Comparison of ENCODE assay signal across 8 cellular contexts in the genomic region with DNA sequence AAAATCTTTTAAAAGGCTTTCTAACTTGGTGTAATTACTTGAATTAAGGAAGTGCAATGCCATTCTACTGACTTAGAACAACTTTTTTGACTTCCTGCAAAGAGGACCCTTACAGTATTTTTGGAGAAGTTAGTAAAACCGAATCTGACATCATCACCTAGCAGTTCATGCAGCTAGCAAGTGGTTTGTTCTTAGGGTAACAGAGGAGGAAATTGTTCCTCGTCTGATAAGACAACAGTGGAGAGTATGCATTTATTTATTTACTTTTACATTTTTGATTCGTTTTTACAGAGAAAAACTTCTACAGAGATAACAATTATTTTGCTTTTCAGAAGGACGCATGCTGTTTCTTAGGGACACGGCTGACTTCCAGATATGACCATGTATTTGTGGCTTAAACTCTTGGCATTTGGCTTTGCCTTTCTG. TPM values are rescaled to one million over a fixed set of nuclear protein-coding genes. Genes with fewer than 3 reads are reported as not detected.
DNase-seq lines count a peak whose midpoint lies in the region; ATAC-seq, FAIRE-seq and TF ChIP-seq lines count a peak whose summit lies in the region.

Gene PTPRC, plus strand, starts transcription at position 147 of the 426 bp plus-strand sequence. Its CDS starts 229 bp downstream, at position 376.

- peaks cover 14% of the 10 kb centered on the region for H3K4me1 ChIP-seq in GM12878 (ENCODE audit: control insufficient read depth, insufficient read depth, low read length)

- ATAC-seq in GM21423 (IDR thresholded peaks at IDR 0.05; ENCODE audit: unreplicated experiment) (peak; percentile 76), GM12878 (peak; percentile 82)

- POLR2A ChIA-PET in GM12878 (lab: Charles Lee), result interaction anchor here (1.2 to 8.5 kb wide), 4 partner anchors 12 to 43 kb away, joined by 3 to 106 read pairs (median 8); no protein-coding TSS in a partner anchor

- TF ChIP-seq RAD21 in GM12878 (IDR thresholded peaks at IDR 0.05; ENCODE audit: insufficient read depth, low read depth, low read length), result peak; percentile 24; the same call in 1 of the 2 replicates

- peak; percentile 91 for FAIRE-seq in GM12878 (lab: Jason Lieb, UNC)

- CTCF ChIA-PET in GM12878 (lab: Yijun Ruan, JAX), result interaction anchor here (1.0 to 5.8 kb wide), 6 partner anchors 10 to 46 kb away, joined by 3 to 45 read pairs (median 6); no protein-coding TSS in a partner anchor

- peak within 1 kb of the TSS; percentile 88 for H3K4me2 ChIP-seq in GM12878 (ENCODE audit: control insufficient read depth, insufficient read depth)

- intact Hi-C loops in GM12878 (cut with micrococcal nuclease; ENCODE audit: unreplicated experiment), result no loop called here

- BruUV-seq in GM12878 (replicated peaks; lab: Mats Ljungman, UMichigan), result no TSS peak

- peak within 1 kb of the TSS; percentile 89 for H3K27ac ChIP-seq in HL-60 (replicated peaks)
- peak within 1 kb of the TSS; percentile 68 for H3K27ac ChIP-seq in GM12878 (ENCODE audit: control insufficient read depth, insufficient read depth)

- H3K9me3 ChIP-seq in GM12878 (replicated peaks; ENCODE audit: control insufficient read depth, insufficient read depth, low read length), result no peaks in the 10 kb centered on the region

- in situ Hi-C loops in GM12878 (cut with MboI), result no loop called here

- no peak for TF ChIP-seq POLR2A in GM12878 (IDR thresholded peaks at IDR 0.05; ENCODE audit: low read depth, low read length)

- peak within 1 kb of the TSS; percentile 86 for H3K9ac ChIP-seq in GM12878 (ENCODE audit: control insufficient read depth, insufficient read depth, low read length)

- RAD21 ChIA-PET in GM12878 (lab: Charles Lee; ENCODE audit: unreplicated experiment), result interaction anchor here (1.0 to 10.8 kb wide), 11 partner anchors 16 to 43 kb away, joined by 3 to 154 read pairs (median 8); no protein-coding TSS in a partner anchor

- TF ChIP-seq EP300 in GM12878 (IDR thresholded peaks at IDR 0.05; ENCODE audit: borderline replicate concordance in 1 of 2, control insufficient read depth in 1 of 2, low read depth in 2 of 2, low read length in 2 of 2), result peak in 1 of 2 experiments; percentile 75; a peak in 2 of 4 replicates

- WGBS in GM12878 (ENCODE audit: insufficient coverage, insufficient replicate concordance, low lambda C conversion rate, missing lambda C conversion rate), result 2% methylated on average over 5 of the region's 5 CpGs

- no peaks in the 10 kb centered on the region for H3K27me3 ChIP-seq in HL-60 (ENCODE audit: insufficient read depth, poor library complexity, severe bottlenecking)
- no peaks in the 10 kb centered on the region for H3K27me3 ChIP-seq in GM12878 (replicated peaks in 1 of 2; ENCODE audit: control insufficient read depth in 2 of 2, insufficient read depth in 2 of 2, low read length in 1 of 2)

- TF ChIP-seq CTCF in GM12865 (IDR thresholded peaks at IDR 0.05; ENCODE audit: insufficient read depth, low read depth, low read length, missing control alignments) (no peak), HL-60 (IDR thresholded peaks at IDR 0.05; ENCODE audit: insufficient read depth, low read length) (no peak), GM12878 (IDR thresholded peaks at IDR 0.05 in 2 of 3, conservative IDR thresholded peaks at IDR 0.05 in 1 of 3; ENCODE audit: control insufficient read depth in 2 of 3, extremely low read depth in 1 of 3, insufficient read depth in 1 of 3, low read depth in 3 of 3, low read length in 3 of 3) (no peak)

- SMC1A ChIA-PET in GM12878 (lab: Charles Lee; ENCODE audit: uncharacterized antibody, unreplicated experiment), result interaction anchor here (1.0 to 10.6 kb wide), 15 partner anchors 11 to 119 kb away, joined by 3 to 251 read pairs (median 13); no protein-coding TSS in a partner anchor

- H3K79me2 ChIP-seq in GM12878 (ENCODE audit: control insufficient read depth, insufficient read depth, low read length), result peaks cover 46% of the 10 kb centered on the region

- no peaks in the 10 kb centered on the region for H3K36me3 ChIP-seq in GM12878 (ENCODE audit: control insufficient read depth in 2 of 2, insufficient read depth in 2 of 2, low read length in 1 of 2)

- DNase-seq in GM12865 (ENCODE audit: low read depth) (peak; percentile 88), HL-60 (ENCODE audit: low read depth in 1 of 2, low spot score in 1 of 2) (peak in 1 of 2 experiments; percentile 79), GM12878 (ENCODE audit: low read depth, low spot score) (peak; percentile 74), putamen (ENCODE audit: low spot score) (peak; percentile 18), NCI-H146 treated with DMSO at 0.1 percent for 48 hours (lab: John Stamatoyannopoulos, UW; ENCODE audit: unreplicated experiment) (no peak), NCI-H1092 treated with DMSO at 0.1 percent for 48 hours (lab: John Stamatoyannopoulos, UW) (no peak), DMS114 treated with DMSO at 0.1 percent for 48 hours (lab: John Stamatoyannopoulos, UW; ENCODE audit: unreplicated experiment) (no peak)

- peak within 1 kb of the TSS; percentile 71 for H2AFZ ChIP-seq in GM12878 (ENCODE audit: control insufficient read depth, low read depth, low read length)

- H3K4me3 ChIP-seq in GM12865 (ENCODE audit: low read depth, low read length) (peak within 1 kb of the TSS; percentile 92), HL-60 (replicated peaks; ENCODE audit: insufficient read depth, low read length) (peak within 1 kb of the TSS; percentile 56), GM12878 (peak within 1 kb of the TSS; percentile 69)

- H4K20me1 ChIP-seq in GM12878 (ENCODE audit: control insufficient read depth, insufficient read depth), result no peaks in the 10 kb centered on the region

TF ChIP-seq in GM12878, 131 proteins besides CTCF, POLR2A, EP300 and RAD21 (continues in another document):
- TF ChIP-seq SIX5 (IDR thresholded peaks at IDR 0.05; ENCODE audit: low read depth, low read length, severe bottlenecking) (no peak), RCOR1 (conservative IDR thresholded peaks at IDR 0.05; ENCODE audit: low read depth, low read length) (no peak), SUZ12 (IDR thresholded peaks at IDR 0.05; ENCODE audit: unreplicated experiment) (no peak), RFX5 (IDR thresholded peaks at IDR 0.05; ENCODE audit: low read depth, low read length) (no peak), STAT1 (conservative IDR thresholded peaks at IDR 0.05) (no peak), MXI1 (IDR thresholded peaks at IDR 0.05; ENCODE audit: low read depth, low read length) (no peak), JUNB (IDR thresholded peaks at IDR 0.05) (peak; percentile 96), SRF (IDR thresholded peaks at IDR 0.05; ENCODE audit: low read depth in 2 of 2, low read length in 2 of 2) (no peak), MYC (IDR thresholded peaks at IDR 0.05; ENCODE audit: insufficient read depth, insufficient read length, insufficient replicate concordance, low read length, severe bottlenecking) (no peak), MEF2A (IDR thresholded peaks at IDR 0.05; ENCODE audit: insufficient read depth, low read depth, low read length) (peak; percentile 92), IRF3 (IDR thresholded peaks at IDR 0.05) (no peak), GATAD2B (conservative IDR thresholded peaks at IDR 0.05; ENCODE audit: low read depth) (no peak), STAT3 (IDR thresholded peaks at IDR 0.05; ENCODE audit: low read depth, low read length) (no peak), E4F1 (IDR thresholded peaks at IDR 0.05; ENCODE audit: borderline replicate concordance, partially characterized antibody) (no peak)

RNA-seq across cellular contexts. Expression of gene PTPRC, which starts in this region (rescaled TPM):
- total RNA-seq in GM12878 (2013; cell fraction: nucleolus; rRNA removed), result 586 and 675 TPM in 2 replicates
- total RNA-seq in GM12878 (2014; rRNA removed), result 117 and 136 TPM in 2 replicates
- total RNA-seq in GM12878 (2014; rRNA removed; fragmentation: Illumina TruSeq; extraction: Trizol), result 167 and 171 TPM in 2 replicates
- total RNA-seq in GM12878 (2021), result 154 and 157 TPM in 2 replicates
- polyA plus RNA-seq in GM12878 (2011; ENCODE audit: low read depth), result 57.1 TPM
- polyA plus RNA-seq in GM12878 (2011; rRNA removed), result 171 and 221 TPM in 2 replicates
- 125 and 161 TPM in 2 replicates for polyA plus RNA-seq in GM12878 (2011; cell fraction: cytosol; rRNA removed)
- 106 and 128 TPM in 2 replicates for polyA plus RNA-seq in GM12878 (2011; cell fraction: nucleus; rRNA removed)
- 67.1 and 78.4 TPM in 2 replicates for polyA plus RNA-seq in GM12878 (2012)
- polyA plus RNA-seq in GM12878 (2014; fragmentation: Illumina TruSeq; extraction: Trizol), result 156 and 163 TPM in 2 replicates
- 10 to 100 TPM; 72.9 to 73.6 TPM for polyA plus RNA-seq in GM12878 (2014; fragmentation: Nextera tagmentation; extraction: Ambion mirVana)
- polyA plus RNA-seq in GM12878 (2014; rRNA removed), result 75.1 and 80.9 TPM in 2 replicates
- polyA plus RNA-seq in GM12878 (2016; fragmentation: Nextera tagmentation; extraction: Ambion mirVana), result 100 to 1,000 TPM; 117 to 119 TPM
- polyA minus RNA-seq in GM12878 (2011; rRNA and poly(A)+ RNA removed), result 240 and 280 TPM in 2 replicates
- polyA minus RNA-seq in GM12878 (2011; cell fraction: cytosol; rRNA and poly(A)+ RNA removed), result 70.3 and 72.0 TPM in 2 replicates
- 150 and 243 TPM in 2 replicates for polyA minus RNA-seq in GM12878 (2011; cell fraction: nucleus; rRNA and poly(A)+ RNA removed)

Comparison
In these comparisons a context has a peak if more than half of its experiments do, and no peak if none do; other contexts are left out.
1. DNase-seq: peak in GM12865 (single experiment), GM12878 (single experiment) and putamen (single experiment); none in NCI-H146 treated with DMSO at 0.1 percent for 48 hours (single experiment), NCI-H1092 treated with DMSO at 0.1 percent for 48 hours (single experiment) and DMS114 treated with DMSO at 0.1 percent for 48 hours (single experiment).
2. Peak in every context shown above with its lines, with median percentiles within 50 percentile points of each other: H3K4me3 ChIP-seq.